21 cellular contexts compared by ENCODE assay signal in the genomic region with DNA sequence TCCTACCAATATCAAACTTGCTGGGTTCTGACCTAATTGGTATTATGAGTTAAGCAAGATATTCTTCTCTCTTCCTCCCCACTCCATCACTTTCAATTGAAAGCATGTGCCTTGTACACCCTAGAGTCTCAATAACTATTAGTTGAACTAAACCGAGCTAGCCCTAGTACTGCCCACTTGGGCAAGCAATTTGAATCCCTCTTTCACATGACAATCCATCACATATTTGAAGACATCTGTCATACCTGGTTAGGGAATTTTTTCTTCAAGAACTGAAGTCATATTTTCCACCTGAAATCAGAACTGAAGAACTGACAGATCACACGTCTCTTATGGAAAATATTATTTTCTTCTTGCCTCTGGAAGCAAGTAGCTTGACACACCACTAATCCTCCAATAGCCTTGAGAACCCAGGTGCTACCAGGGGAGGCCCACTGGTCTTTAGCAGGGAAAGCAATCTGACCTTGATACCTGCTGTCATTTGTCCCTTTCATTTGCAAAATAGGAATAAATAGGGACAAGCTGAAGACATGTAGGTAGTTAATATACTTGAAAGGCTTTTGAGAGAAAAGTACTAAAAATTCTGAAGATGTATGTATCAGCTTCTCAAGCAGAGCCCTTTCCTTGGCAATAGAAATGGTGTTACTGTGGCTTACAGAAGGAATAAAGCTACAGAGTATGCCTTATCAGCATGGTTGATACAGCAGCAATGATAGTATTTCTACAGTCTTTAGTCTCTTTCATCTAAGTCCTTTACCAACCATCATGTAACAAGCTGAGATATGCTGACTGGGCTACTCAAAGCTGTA.
DNase-seq lines count a peak whose midpoint lies in the region; ATAC-seq lines count a peak whose summit lies in the region.
"Had no signal": no experiment of that assay in that cellular context is flagged by ENCODE, and none has a peak within 500 bp of the region (broad histone marks: within the 10 kb centered on the region; RNA-seq: fewer than 3 reads in every experiment).

No MANE protein-coding gene starts in this region.

- H3K4me1 Mint-ChIP-seq in activated CD4-positive, alpha-beta T cell treated with anti-CD3 and anti-CD28 coated beads, Interleukin-2, amount 10 ng/mL, durations not matched to agents 24 days and 14 days = peaks cover 56% of the 10 kb centered on the region
- H3K4me1 Mint-ChIP-seq in IgD-negative memory B cell = peaks cover 12 to 17% (median 14%) of the 10 kb centered on the region in 3 donors
- H3K4me1 Mint-ChIP-seq in activated naive CD8-positive, alpha-beta T cell (ENCODE audit: low read depth) = peaks cover 80% of the 10 kb centered on the region
- H3K4me1 Mint-ChIP-seq in naive thymus-derived CD8-positive, alpha-beta T cell = peaks cover 32 to 65% (median 50%) of the 10 kb centered on the region in 4 donors

- peaks cover 67% of the 10 kb centered on the region for H3K36me3 Mint-ChIP-seq in activated CD4-positive, alpha-beta T cell treated with anti-CD3 and anti-CD28 coated beads, Interleukin-2, amount 10 ng/mL, durations not matched to agents 24 days and 14 days (ENCODE audit: low read depth)
- peaks cover 3% of the 10 kb centered on the region for H3K36me3 Mint-ChIP-seq in IgD-negative memory B cell
- H3K36me3 Mint-ChIP-seq in activated naive CD8-positive, alpha-beta T cell = peaks cover 34% of the 10 kb centered on the region
- H3K36me3 Mint-ChIP-seq in naive thymus-derived CD8-positive, alpha-beta T cell = peaks cover 6 to 61% (median 8%) of the 10 kb centered on the region in 3 donors

- peak overlapping the region; percentile 8 for H3K4me3 Mint-ChIP-seq in activated CD4-positive, alpha-beta T cell treated with anti-CD3 and anti-CD28 coated beads, Interleukin-2, amount 10 ng/mL, durations not matched to agents 24 days and 14 days
- H3K4me3 Mint-ChIP-seq in IgD-negative memory B cell = no peak overlapping the region
- H3K4me3 Mint-ChIP-seq in activated naive CD8-positive, alpha-beta T cell = peak overlapping the region; percentile 57
- H3K4me3 Mint-ChIP-seq in naive thymus-derived CD8-positive, alpha-beta T cell = no peak overlapping the region
- H3K4me3 Mint-ChIP-seq: activated CD8-positive, alpha-beta memory T cell treated with anti-CD3 and anti-CD28 coated beads, Interleukin-2, amount 10 ng/mL, durations not matched to agents 7 days and 5 days; HFFc6; T-helper 1 cell treated with Interleukin-12 subunit alpha and Interleukin-12 subunit beta and Interleukin-4 antibody, amounts not matched to agents 30 μg/mL and 1 μg/mL, for 36 hours had no signal

- peaks cover 8% of the 10 kb centered on the region for H3K9me3 Mint-ChIP-seq in activated CD4-positive, alpha-beta T cell treated with anti-CD3 and anti-CD28 coated beads, Interleukin-2, amount 10 ng/mL, durations not matched to agents 24 days and 14 days
- no peaks in the 10 kb centered on the region for H3K9me3 Mint-ChIP-seq in IgD-negative memory B cell
- H3K9me3 Mint-ChIP-seq in activated naive CD8-positive, alpha-beta T cell (ENCODE audit: low read depth) = no peaks in the 10 kb centered on the region
- H3K9me3 Mint-ChIP-seq in naive thymus-derived CD8-positive, alpha-beta T cell = no peaks in the 10 kb centered on the region
- H3K9me3 Mint-ChIP-seq: HFFc6; T-helper 1 cell treated with Interleukin-12 subunit alpha and Interleukin-12 subunit beta and Interleukin-4 antibody, amounts not matched to agents 30 μg/mL and 1 μg/mL, for 36 hours had no signal

- POLR2A ChIA-PET in naive thymus-derived CD8-positive, alpha-beta T cell (lab: Charles Lee) = interaction anchor here (0.5 kb wide), 2 partner anchors 25 to 55 kb away, joined by 4 read pairs; no protein-coding TSS in a partner anchor

- DNase-seq in activated CD4-positive, alpha-beta T cell treated with anti-CD3 and anti-CD28 coated beads, Interleukin-2, amount 10 ng/mL, durations not matched to agents 24 days and 14 days = no peak
- DNase-seq in activated CD4-positive, alpha-beta T cell treated with anti-CD3 and anti-CD28 coated beads, Interleukin-2, amount 50 U/mL, for 1 hour = no peak
- DNase-seq in naive thymus-derived CD8-positive, alpha-beta T cell = no peak
- no peak for DNase-seq in GF-D8 (lab: John Stamatoyannopoulos, UW)
- DNase-seq in RKO (ENCODE audit: low spot score) = no peak
- no peak for DNase-seq in NCI-H2227 treated with DMSO at 0.1 percent for 48 hours (lab: John Stamatoyannopoulos, UW)
- DNase-seq: activated CD8-positive, alpha-beta memory T cell treated with anti-CD3 and anti-CD28 coated beads, Interleukin-2, amount 10 ng/mL, durations not matched to agents 7 days and 5 days; body of pancreas; cerebellar nuclear complex; esophagus squamous epithelium; HFFc6; NCI-H1048; NCI-H510A treated with DMSO at 0.1 percent for 48 hours; NK-92 treated with Interleukin-12 subunit alpha and Interleukin-12 subunit beta, amount 100 ng/mL, for 24 hours; right cardiac atrium; thyroid gland; uterus had no signal

- no peaks in the 10 kb centered on the region for H3K27me3 Mint-ChIP-seq in activated CD4-positive, alpha-beta T cell treated with anti-CD3 and anti-CD28 coated beads, Interleukin-2, amount 10 ng/mL, durations not matched to agents 24 days and 14 days
- no peaks in the 10 kb centered on the region for H3K27me3 Mint-ChIP-seq in IgD-negative memory B cell
- no peaks in the 10 kb centered on the region for H3K27me3 Mint-ChIP-seq in activated naive CD8-positive, alpha-beta T cell
- no peaks in the 10 kb centered on the region for H3K27me3 Mint-ChIP-seq in naive thymus-derived CD8-positive, alpha-beta T cell
- H3K27me3 Mint-ChIP-seq: activated CD8-positive, alpha-beta memory T cell treated with anti-CD3 and anti-CD28 coated beads, Interleukin-2, amount 10 ng/mL, durations not matched to agents 7 days and 5 days had no signal

- no peak for ATAC-seq in naive thymus-derived CD8-positive, alpha-beta T cell
- ATAC-seq: activated CD8-positive, alpha-beta memory T cell treated with anti-CD3 and anti-CD28 coated beads, Interleukin-2, amount 10 ng/mL, durations not matched to agents 7 days and 5 days; body of pancreas; foreskin keratinocyte; right cardiac atrium had no signal

- intact Hi-C loops in activated CD4-positive, alpha-beta T cell treated with anti-CD3 and anti-CD28 coated beads, Interleukin-2, amount 10 ng/mL, durations not matched to agents 24 days and 14 days (cut with micrococcal nuclease) = loop anchor here (1.0 to 5.0 kb wide), 3 partner anchors 11 to 42 kb away; no protein-coding TSS in a partner anchor

- peak overlapping the region; percentile 71 for H3K27ac Mint-ChIP-seq in activated CD4-positive, alpha-beta T cell treated with anti-CD3 and anti-CD28 coated beads, Interleukin-2, amount 10 ng/mL, durations not matched to agents 24 days and 14 days
- peak overlapping the region in 2 of 3 donors; percentile 61 to 80 for H3K27ac Mint-ChIP-seq in IgD-negative memory B cell
- H3K27ac Mint-ChIP-seq in activated naive CD8-positive, alpha-beta T cell = peak overlapping the region; percentile 84
- H3K27ac Mint-ChIP-seq in naive thymus-derived CD8-positive, alpha-beta T cell = peak overlapping the region; percentile 3 to 87 (median 43)
- H3K27ac Mint-ChIP-seq: activated CD8-positive, alpha-beta memory T cell treated with anti-CD3 and anti-CD28 coated beads, Interleukin-2, amount 10 ng/mL, durations not matched to agents 7 days and 5 days; HFFc6; T-helper 1 cell treated with Interleukin-12 subunit alpha and Interleukin-12 subunit beta and Interleukin-4 antibody, amounts not matched to agents 30 μg/mL and 1 μg/mL, for 36 hours had no signal

Comparison
In these comparisons a context has a peak if more than half of its experiments do, and no peak if none do; other contexts are left out.
1. H3K4me3 Mint-ChIP-seq: peak in activated CD4-positive, alpha-beta T cell treated with anti-CD3 and anti-CD28 coated beads, Interleukin-2, amount 10 ng/mL, durations not matched to agents 24 days and 14 days (single experiment) and activated naive CD8-positive, alpha-beta T cell (single experiment); none in IgD-negative memory B cell (0 of 4) and naive thymus-derived CD8-positive, alpha-beta T cell (0 of 10).
2. Peak in every context shown above with its lines, with median percentiles within 50 percentile points of each other: H3K27ac Mint-ChIP-seq.